20 cellular contexts compared by ENCODE assay signal in the genomic region with DNA sequence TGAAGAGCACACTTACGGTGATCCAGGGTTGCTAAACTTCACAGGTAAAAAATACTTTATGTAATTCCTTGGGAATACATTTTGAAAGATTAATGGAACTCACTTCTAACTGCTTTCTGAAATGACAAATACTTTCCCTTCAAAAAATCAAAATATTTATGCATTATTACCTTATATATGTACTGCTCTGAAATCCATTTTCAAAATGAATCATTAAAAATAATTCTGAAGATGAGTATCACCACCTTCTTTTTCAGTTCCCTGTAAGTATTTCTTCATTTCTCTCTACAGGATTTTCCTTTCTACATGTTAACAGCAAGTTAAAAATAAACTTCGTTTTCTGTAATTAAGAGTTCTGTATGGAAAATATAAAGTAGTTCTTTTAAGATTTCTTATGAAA.
"Had no signal": no experiment of that assay in that cellular context is flagged by ENCODE, and none has a peak within 500 bp of the region (broad histone marks: within the 10 kb centered on the region; RNA-seq: fewer than 3 reads in every experiment).

No MANE protein-coding gene starts in this region.

- ATAC-seq: Panc1, PC-3, Right ventricle myocardium inferior, SK-N-SH treated with all-trans-retinoic acid at 6 μM for 48 hours had no signal

- DNase-seq: KBM-7, MM.1S, NCI-H1092 treated with DMSO at 0.1 percent for 48 hours, NCI-H1436, NCI-H187, NCI-H2029, NCI-H2081 treated with DMSO at 0.1 percent for 48 hours, NCI-H2171, NCI-H226, NCI-H446, NCI-H510A, NCI-H524 treated with DMSO at 0.1 percent for 48 hours, NCI-H774, PC-3, SHP77 treated with DMSO at 0.1 percent for 48 hours, SJCRH30, T-helper 1 cell had no signal
